In genomic region chr7:95411036-95411435, GRCh38 we compare ENCODE assay signal across 24 cellular contexts. TPM values are rescaled to one million over a fixed set of nuclear protein-coding genes. Genes with fewer than 3 reads are reported as not detected.
A peak's percentile ranks its signal among the peaks of the same experiment; 100 is the strongest.
DNase-seq lines count a peak whose midpoint lies in the region; ATAC-seq and TF ChIP-seq lines count a peak whose summit lies in the region.
"Had no signal": no experiment of that assay in that cellular context is flagged by ENCODE, and none has a peak within 500 bp of the region (broad histone marks: within the 10 kb centered on the region; RNA-seq: fewer than 3 reads in every experiment).

No MANE protein-coding gene starts in this region.

- intact Hi-C loops in transverse colon (cut with DNase I; ENCODE audit: low total_unique reads), result no loop called here

- no peak for TF ChIP-seq POLR2A in transverse colon (IDR thresholded peaks at IDR 0.05)
- TF ChIP-seq POLR2A in suprapubic skin (IDR thresholded peaks at IDR 0.05), result no peak

- no peaks in the 10 kb centered on the region for H3K36me3 Mint-ChIP-seq in T-helper 17 cell (ENCODE audit: low read depth)

- no peaks in the 10 kb centered on the region for H3K9me3 ChIP-seq in transverse colon
- no peaks in the 10 kb centered on the region for H3K9me3 ChIP-seq in T-helper 17 cell (ENCODE audit: control insufficient read depth, low read length, poor library complexity, severe bottlenecking)
- no peaks in the 10 kb centered on the region for H3K9me3 ChIP-seq in suprapubic skin
- H3K9me3 ChIP-seq: left ventricle myocardium inferior, psoas muscle, SJCRH30, spleen had no signal

- no peak overlapping the region for H3K27ac ChIP-seq in transverse colon
- H3K27ac ChIP-seq in suprapubic skin, result no peak overlapping the region
- H3K27ac ChIP-seq: left ventricle myocardium inferior, psoas muscle, SJCRH30, spleen had no signal

- in situ Hi-C loops in transverse colon (cut with MboI; ENCODE audit: low pct_ligation_motif_present in 1 of 4, low pct_unique_long_range_greater_than_20kb in 1 of 4, low sequenced_read_pairs in 3 of 4), result no loop called here

- H3K27me3 ChIP-seq in transverse colon, result no peaks in the 10 kb centered on the region
- H3K27me3 ChIP-seq in suprapubic skin, result no peaks in the 10 kb centered on the region
- H3K27me3 ChIP-seq: SJCRH30, spleen had no signal

- no peaks in the 10 kb centered on the region for H3K27me3 Mint-ChIP-seq in stimulated activated naive CD8-positive, alpha-beta T cell treated with anti-CD3 and anti-CD28 coated beads, Interleukin-15, amount 100 ng/mL, for 72 hours
- no peaks in the 10 kb centered on the region for H3K27me3 Mint-ChIP-seq in T-helper 17 cell
- H3K27me3 Mint-ChIP-seq: central memory CD8-positive, alpha-beta T cell had no signal

- no peak overlapping the region for H3K27ac Mint-ChIP-seq in stimulated activated naive CD8-positive, alpha-beta T cell treated with anti-CD3 and anti-CD28 coated beads, Interleukin-15, amount 100 ng/mL, for 72 hours
- H3K27ac Mint-ChIP-seq in T-helper 17 cell, result no peak overlapping the region
- H3K27ac Mint-ChIP-seq: CD4-positive, alpha-beta memory T cell; T-helper 2 cell treated with Interferon-gamma antibody and Interleukin-4, amounts not matched to agents 5 μg/mL and 100 μg/mL, for 36 hours had no signal

- H3K36me3 ChIP-seq in transverse colon, result peaks cover 0 to 18% (median 6%) of the 10 kb centered on the region in 4 donors
- peaks cover 23% of the 10 kb centered on the region for H3K36me3 ChIP-seq in suprapubic skin

- 80 to 85% methylated on average over 2 to 3 of the region's 3 CpGs for WGBS in transverse colon (ENCODE audit: low coverage in 1 of 2), 2 donors
- WGBS in suprapubic skin, result 95% methylated on average over 3 of the region's 3 CpGs

- ATAC-seq in stimulated activated naive CD8-positive, alpha-beta T cell treated with anti-CD3 and anti-CD28 coated beads, Interleukin-15, Interleukin-2, amounts not matched to agents 100 U/mL and 50 U/mL, for 24 hours, result peak; percentile 65
- ATAC-seq in stimulated activated naive CD8-positive, alpha-beta T cell treated with anti-CD3 and anti-CD28 coated beads, Interleukin-15, amount 100 ng/mL, for 72 hours, result no peak
- ATAC-seq in T-helper 17 cell, result no peak
- ATAC-seq: psoas muscle had no signal

- H3K4me3 ChIP-seq in transverse colon (no peak overlapping the region), suprapubic skin (no peak overlapping the region)
- H3K4me3 ChIP-seq: left ventricle myocardium inferior, psoas muscle, SJCRH30, spleen had no signal

- H3K4me1 ChIP-seq in transverse colon (no peaks in the 10 kb centered on the region), suprapubic skin (no peaks in the 10 kb centered on the region)
- H3K4me1 ChIP-seq: left ventricle myocardium inferior, psoas muscle, SJCRH30, spleen had no signal

- TF ChIP-seq CTCF in transverse colon (IDR thresholded peaks at IDR 0.05), result no peak
- TF ChIP-seq CTCF in suprapubic skin (IDR thresholded peaks at IDR 0.05), result no peak

- H3K4me1 Mint-ChIP-seq in stimulated activated naive CD8-positive, alpha-beta T cell treated with anti-CD3 and anti-CD28 coated beads, Interleukin-15, amount 100 ng/mL, for 72 hours, result no peaks in the 10 kb centered on the region
- no peaks in the 10 kb centered on the region for H3K4me1 Mint-ChIP-seq in T-helper 17 cell
- H3K4me1 Mint-ChIP-seq: CD4-positive, alpha-beta memory T cell; central memory CD8-positive, alpha-beta T cell had no signal

- TF ChIP-seq EP300 in transverse colon (IDR thresholded peaks at IDR 0.05; ENCODE audit: low read depth) (no peak), suprapubic skin (IDR thresholded peaks at IDR 0.05) (no peak)

- no peaks in the 10 kb centered on the region for H3K9me3 Mint-ChIP-seq in stimulated activated naive CD8-positive, alpha-beta T cell treated with anti-CD3 and anti-CD28 coated beads, Interleukin-15, amount 100 ng/mL, for 72 hours
- H3K9me3 Mint-ChIP-seq: CD4-positive, alpha-beta memory T cell; central memory CD8-positive, alpha-beta T cell; T-helper 2 cell treated with Interferon-gamma antibody and Interleukin-4, amounts not matched to agents 5 μg/mL and 100 μg/mL, for 36 hours had no signal

- no peak overlapping the region for H3K4me3 Mint-ChIP-seq in stimulated activated naive CD8-positive, alpha-beta T cell treated with anti-CD3 and anti-CD28 coated beads, Interleukin-15, amount 100 ng/mL, for 72 hours
- no peak overlapping the region for H3K4me3 Mint-ChIP-seq in T-helper 17 cell
- H3K4me3 Mint-ChIP-seq: CD4-positive, alpha-beta memory T cell; central memory CD8-positive, alpha-beta T cell; T-helper 2 cell treated with Interferon-gamma antibody and Interleukin-4, amounts not matched to agents 5 μg/mL and 100 μg/mL, for 36 hours had no signal

- DNase-seq in stimulated activated naive CD8-positive, alpha-beta T cell treated with anti-CD3 and anti-CD28 coated beads, Interleukin-15, Interleukin-2, amounts not matched to agents 100 U/mL and 50 U/mL, for 24 hours, result no peak
- DNase-seq in stimulated activated naive CD8-positive, alpha-beta T cell treated with anti-CD3 and anti-CD28 coated beads, Interleukin-15, amount 100 ng/mL, for 72 hours, result no peak
- DNase-seq in RPMI7951 (ENCODE audit: low read depth) (peak; percentile 86), fibroblast of peridontal ligament (ENCODE audit: extremely low read depth) (peak; percentile 19), transverse colon (no peak), T-helper 17 cell (no peak), DMS153 treated with DMSO at 0.1 percent for 48 hours (lab: John Stamatoyannopoulos, UW; ENCODE audit: unreplicated experiment) (no peak), suprapubic skin (ENCODE audit: low spot score in 2 of 2) (no peak)
- DNase-seq: activated CD4-positive, CD25-positive, alpha-beta regulatory T cell; activated CD8-positive, alpha-beta memory T cell treated with anti-CD3 and anti-CD28 coated beads for 24 hours; CD4-positive, alpha-beta memory T cell; DMS79 treated with DMSO at 0.1 percent for 48 hours; KG1; left ventricle myocardium inferior; NCI-H1105 treated with DMSO at 0.1 percent for 48 hours; NCI-H2171; NCI-H774; psoas muscle; SJCRH30; spleen; stimulated activated CD4-positive, alpha-beta T cell treated with anti-CD3 and anti-CD28 coated beads, Interleukin-4, amount 100 ng/mL, for 4 hours had no signal

RNA-seq across cellular contexts. Expression of gene PON3, which starts 14.9 kb away (rescaled TPM):
- total RNA-seq in RPMI7951 (2014; rRNA removed; shearing (Covaris generic)), result not detected in 2 replicates
- total RNA-seq in transverse colon (1 to 10 TPM in 2 of 4 donors, under 1 TPM in 1, not detected in 1; 0.60 to 4.2 (median 3.0) TPM), T-helper 17 cell (not detected), suprapubic skin (10 to 100 TPM in 3 of 4 donors, 1 to 10 TPM in 1; 2.9 to 14.5 (median 11.7) TPM)
- total RNA-seq: CD4-positive, alpha-beta memory T cell; mononuclear cell; SJCRH30 had no signal

RNA-seq across cellular contexts. Expression of gene PON2, which starts 23.8 kb away (rescaled TPM):
- 164 and 183 TPM in 2 replicates for total RNA-seq in RPMI7951 (2014; rRNA removed; shearing (Covaris generic))
- 100 to 1,000 TPM; 120 to 299 (median 188) TPM for total RNA-seq in transverse colon
- total RNA-seq in T-helper 17 cell, result 1 to 10 TPM; 6.3 to 8.2 TPM
- 100 to 1,000 TPM in 2 of 4 donors, 10 to 100 TPM in 2; 90.2 to 187 (median 117) TPM for total RNA-seq in suprapubic skin

Comparison
In these comparisons a context has a peak if more than half of its experiments do, and no peak if none do; other contexts are left out.
1. DNase-seq: peak in RPMI7951 (single experiment) and fibroblast of peridontal ligament (single experiment); none in stimulated activated naive CD8-positive, alpha-beta T cell treated with anti-CD3 and anti-CD28 coated beads, Interleukin-15, Interleukin-2, amounts not matched to agents 100 U/mL and 50 U/mL, for 24 hours (single experiment), stimulated activated naive CD8-positive, alpha-beta T cell treated with anti-CD3 and anti-CD28 coated beads, Interleukin-15, amount 100 ng/mL, for 72 hours (0 of 2), transverse colon (single experiment), T-helper 17 cell (0 of 3), DMS153 treated with DMSO at 0.1 percent for 48 hours (single experiment) and suprapubic skin (0 of 2).
2. RNA of gene PON2, which starts 23.8 kb away (total RNA-seq): 120 to 299 TPM in transverse colon, 164 to 183 TPM in RPMI7951 and 90.2 to 187 TPM in suprapubic skin; 6.3 to 8.2 TPM in T-helper 17 cell; every median in the first group is over 4 times any median in the second.